In the genomic region with DNA sequence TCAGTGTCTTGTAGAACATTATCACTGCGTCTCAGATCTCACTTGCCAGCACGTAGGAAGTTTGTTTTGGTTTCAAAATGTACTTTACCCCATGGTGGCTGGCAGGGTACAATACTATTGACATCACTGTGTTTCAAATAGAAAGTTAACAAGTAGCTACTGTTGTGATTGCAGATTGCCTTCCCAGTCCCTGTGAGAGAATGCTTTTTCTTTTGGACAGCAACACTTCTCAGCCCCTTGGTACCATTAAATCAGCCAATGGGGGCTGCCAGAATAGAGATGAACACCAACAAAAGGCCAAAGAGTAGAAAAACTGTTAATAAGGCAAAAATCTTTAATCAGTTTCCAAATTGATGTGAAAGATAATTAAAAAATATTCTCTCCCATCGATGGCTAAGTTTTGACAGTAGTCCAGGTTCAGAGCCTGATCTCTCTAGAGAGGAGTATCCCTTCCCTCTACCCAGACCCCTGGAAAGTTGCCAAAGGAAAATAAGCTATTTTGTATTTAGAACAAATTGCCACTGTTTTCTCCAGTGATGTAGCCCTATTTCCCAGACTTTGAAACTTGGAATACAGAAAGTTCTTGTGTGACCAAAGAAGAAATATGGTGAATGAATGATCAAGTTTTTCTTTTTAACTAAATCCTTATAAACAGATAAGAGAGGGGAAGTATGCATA, we compare ENCODE assay signal across 8 cellular contexts. TPM values are rescaled to one million over a fixed set of nuclear protein-coding genes. Genes with fewer than 3 reads are reported as not detected.
A peak's percentile ranks its signal among the peaks of the same experiment; 100 is the strongest.
DNase-seq lines count a peak whose midpoint lies in the region; ATAC-seq and TF ChIP-seq lines count a peak whose summit lies in the region.

No MANE protein-coding gene starts in this region.

- H3K36me3 ChIP-seq in adipocyte (ENCODE audit: control insufficient read depth, insufficient read depth, low read length, severe bottlenecking) (no peaks in the 10 kb centered on the region), subcutaneous abdominal adipose tissue (ENCODE audit: control insufficient read depth in 5 of 5, insufficient read depth in 5 of 5, low read length in 5 of 5) (no peaks in the 10 kb centered on the region)

- peak; percentile 46 for DNase-seq in adipocyte (ENCODE audit: low read depth)
- DNase-seq in iris pigment epithelial cell (ENCODE audit: low read depth) = peak; percentile 45
- DNase-seq in NCI-H187 treated with DMSO at 0.1 percent for 48 hours (lab: John Stamatoyannopoulos, UW) = no peak
- no peak for DNase-seq in ureter (ENCODE audit: low spot score)
- no peak for DNase-seq in foreskin fibroblast

- H3K9me3 ChIP-seq in adipocyte (ENCODE audit: control insufficient read depth, low read length) (no peaks in the 10 kb centered on the region), subcutaneous abdominal adipose tissue (ENCODE audit: control insufficient read depth in 5 of 5, low read length in 5 of 5) (no peaks in the 10 kb centered on the region)

- H3K27me3 ChIP-seq in adipocyte (replicated peaks; ENCODE audit: control insufficient read depth, insufficient read depth, low read length) (no peaks in the 10 kb centered on the region), subcutaneous abdominal adipose tissue (ENCODE audit: control insufficient read depth in 5 of 5, insufficient read depth in 4 of 5, low read length in 5 of 5) (no peaks in the 10 kb centered on the region)

- H3K4me3 ChIP-seq in adipocyte (ENCODE audit: low read length) = peak overlapping the region; percentile 80
- H3K4me3 ChIP-seq in subcutaneous abdominal adipose tissue (ENCODE audit: low read depth in 1 of 5, low read length in 5 of 5) = peak overlapping the region; percentile 49 to 66 (median 55)
- H3K4me3 ChIP-seq in foreskin fibroblast (ENCODE audit: low read depth in 1 of 2, low read length in 2 of 2) = no peak overlapping the region

- TF ChIP-seq CTCF in foreskin fibroblast (IDR thresholded peaks at IDR 0.05; ENCODE audit: low read depth, low read length) = no peak

- H3K9ac ChIP-seq in adipocyte (ENCODE audit: low read length) = peak overlapping the region; percentile 68
- H3K9ac ChIP-seq in subcutaneous abdominal adipose tissue (ENCODE audit: low read length in 5 of 5) = peak overlapping the region; percentile 0 to 60 (median 44)

- ATAC-seq in GM18498 (IDR thresholded peaks at IDR 0.05; ENCODE audit: unreplicated experiment) (peak; percentile 70), HG03039 (IDR thresholded peaks at IDR 0.05; ENCODE audit: unreplicated experiment) (peak; percentile 48)

- H3K4me1 ChIP-seq in adipocyte (ENCODE audit: control insufficient read depth, insufficient read depth, low read length) (peaks cover 31% of the 10 kb centered on the region), subcutaneous abdominal adipose tissue (ENCODE audit: control insufficient read depth in 5 of 5, insufficient read depth in 5 of 5, low read length in 5 of 5) (peaks cover 0 to 22% (median 19%) of the 10 kb centered on the region in 5 donors)

- H3K27ac ChIP-seq in subcutaneous abdominal adipose tissue (ENCODE audit: low read depth, low read length) = peak overlapping the region; percentile 4

RNA-seq across cellular contexts. Expression of a gene that starts 34.9 kb away (rescaled TPM):
- total RNA-seq in ureter = 27.9 TPM

Comparison
In these comparisons a context has a peak if more than half of its experiments do, and no peak if none do; other contexts are left out.
1. DNase-seq: peak in adipocyte (single experiment) and iris pigment epithelial cell (single experiment); none in NCI-H187 treated with DMSO at 0.1 percent for 48 hours (single experiment), ureter (single experiment) and foreskin fibroblast (0 of 2).
2. H3K4me3 ChIP-seq: peak in adipocyte (single experiment) and subcutaneous abdominal adipose tissue (5 of 5); none in foreskin fibroblast (0 of 2).